In genomic region chr7:6271694-6272371, GRCh38 we compare ENCODE assay signal across 1 cellular context.
TF ChIP-seq lines count a peak whose summit lies in the region.

No MANE protein-coding gene starts in this region.

TF ChIP-seq in K562, 482 proteins besides CTCF, POLR2A, EP300 and RAD21 (continues in another document):
- TF ChIP-seq, protein P1, sequence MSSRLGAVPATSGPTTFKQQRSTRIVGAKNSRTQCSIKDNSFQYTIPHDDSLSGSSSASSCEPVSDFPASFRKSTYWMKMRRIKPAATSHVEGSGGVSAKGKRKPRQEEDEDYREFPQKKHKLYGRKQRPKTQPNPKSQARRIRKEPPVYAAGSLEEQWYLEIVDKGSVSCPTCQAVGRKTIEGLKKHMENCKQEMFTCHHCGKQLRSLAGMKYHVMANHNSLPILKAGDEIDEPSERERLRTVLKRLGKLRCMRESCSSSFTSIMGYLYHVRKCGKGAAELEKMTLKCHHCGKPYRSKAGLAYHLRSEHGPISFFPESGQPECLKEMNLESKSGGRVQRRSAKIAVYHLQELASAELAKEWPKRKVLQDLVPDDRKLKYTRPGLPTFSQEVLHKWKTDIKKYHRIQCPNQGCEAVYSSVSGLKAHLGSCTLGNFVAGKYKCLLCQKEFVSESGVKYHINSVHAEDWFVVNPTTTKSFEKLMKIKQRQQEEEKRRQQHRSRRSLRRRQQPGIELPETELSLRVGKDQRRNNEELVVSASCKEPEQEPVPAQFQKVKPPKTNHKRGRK (tag; IDR thresholded peaks at IDR 0.05), result no peak
- TF ChIP-seq ATF6 (CRISPR knock-in tag; IDR thresholded peaks at IDR 0.05), result no peak
- no peak for TF ChIP-seq ZKSCAN8 (CRISPR knock-in tag; IDR thresholded peaks at IDR 0.05)
- TF ChIP-seq SPI1 (IDR thresholded peaks at IDR 0.05; ENCODE audit: borderline replicate concordance, low read depth, low read length), result no peak
- TF ChIP-seq, protein P2, sequence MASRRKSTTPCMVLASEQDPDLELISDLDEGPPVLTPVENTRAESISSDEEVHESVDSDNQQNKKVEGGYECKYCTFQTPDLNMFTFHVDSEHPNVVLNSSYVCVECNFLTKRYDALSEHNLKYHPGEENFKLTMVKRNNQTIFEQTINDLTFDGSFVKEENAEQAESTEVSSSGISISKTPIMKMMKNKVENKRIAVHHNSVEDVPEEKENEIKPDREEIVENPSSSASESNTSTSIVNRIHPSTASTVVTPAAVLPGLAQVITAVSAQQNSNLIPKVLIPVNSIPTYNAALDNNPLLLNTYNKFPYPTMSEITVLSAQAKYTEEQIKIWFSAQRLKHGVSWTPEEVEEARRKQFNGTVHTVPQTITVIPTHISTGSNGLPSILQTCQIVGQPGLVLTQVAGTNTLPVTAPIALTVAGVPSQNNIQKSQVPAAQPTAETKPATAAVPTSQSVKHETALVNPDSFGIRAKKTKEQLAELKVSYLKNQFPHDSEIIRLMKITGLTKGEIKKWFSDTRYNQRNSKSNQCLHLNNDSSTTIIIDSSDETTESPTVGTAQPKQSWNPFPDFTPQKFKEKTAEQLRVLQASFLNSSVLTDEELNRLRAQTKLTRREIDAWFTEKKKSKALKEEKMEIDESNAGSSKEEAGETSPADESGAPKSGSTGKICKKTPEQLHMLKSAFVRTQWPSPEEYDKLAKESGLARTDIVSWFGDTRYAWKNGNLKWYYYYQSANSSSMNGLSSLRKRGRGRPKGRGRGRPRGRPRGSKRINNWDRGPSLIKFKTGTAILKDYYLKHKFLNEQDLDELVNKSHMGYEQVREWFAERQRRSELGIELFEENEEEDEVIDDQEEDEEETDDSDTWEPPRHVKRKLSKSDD (conservative IDR thresholded peaks at IDR 0.05; ENCODE audit: low read length), result no peak
- TF ChIP-seq SIN3A (IDR thresholded peaks at IDR 0.05; ENCODE audit: borderline replicate concordance in 2 of 2, control insufficient read depth in 1 of 2, low read depth in 2 of 2, low read length in 2 of 2), result peak in 1 of 2 experiments; percentile 59; a peak in 1 of 4 replicates
- no peak for TF ChIP-seq ZNF589 (CRISPR knock-in tag; IDR thresholded peaks at IDR 0.05; ENCODE audit: low read depth)
- no peak for TF ChIP-seq FOSL1 (tag; conservative IDR thresholded peaks at IDR 0.05)
- TF ChIP-seq, protein P3, sequence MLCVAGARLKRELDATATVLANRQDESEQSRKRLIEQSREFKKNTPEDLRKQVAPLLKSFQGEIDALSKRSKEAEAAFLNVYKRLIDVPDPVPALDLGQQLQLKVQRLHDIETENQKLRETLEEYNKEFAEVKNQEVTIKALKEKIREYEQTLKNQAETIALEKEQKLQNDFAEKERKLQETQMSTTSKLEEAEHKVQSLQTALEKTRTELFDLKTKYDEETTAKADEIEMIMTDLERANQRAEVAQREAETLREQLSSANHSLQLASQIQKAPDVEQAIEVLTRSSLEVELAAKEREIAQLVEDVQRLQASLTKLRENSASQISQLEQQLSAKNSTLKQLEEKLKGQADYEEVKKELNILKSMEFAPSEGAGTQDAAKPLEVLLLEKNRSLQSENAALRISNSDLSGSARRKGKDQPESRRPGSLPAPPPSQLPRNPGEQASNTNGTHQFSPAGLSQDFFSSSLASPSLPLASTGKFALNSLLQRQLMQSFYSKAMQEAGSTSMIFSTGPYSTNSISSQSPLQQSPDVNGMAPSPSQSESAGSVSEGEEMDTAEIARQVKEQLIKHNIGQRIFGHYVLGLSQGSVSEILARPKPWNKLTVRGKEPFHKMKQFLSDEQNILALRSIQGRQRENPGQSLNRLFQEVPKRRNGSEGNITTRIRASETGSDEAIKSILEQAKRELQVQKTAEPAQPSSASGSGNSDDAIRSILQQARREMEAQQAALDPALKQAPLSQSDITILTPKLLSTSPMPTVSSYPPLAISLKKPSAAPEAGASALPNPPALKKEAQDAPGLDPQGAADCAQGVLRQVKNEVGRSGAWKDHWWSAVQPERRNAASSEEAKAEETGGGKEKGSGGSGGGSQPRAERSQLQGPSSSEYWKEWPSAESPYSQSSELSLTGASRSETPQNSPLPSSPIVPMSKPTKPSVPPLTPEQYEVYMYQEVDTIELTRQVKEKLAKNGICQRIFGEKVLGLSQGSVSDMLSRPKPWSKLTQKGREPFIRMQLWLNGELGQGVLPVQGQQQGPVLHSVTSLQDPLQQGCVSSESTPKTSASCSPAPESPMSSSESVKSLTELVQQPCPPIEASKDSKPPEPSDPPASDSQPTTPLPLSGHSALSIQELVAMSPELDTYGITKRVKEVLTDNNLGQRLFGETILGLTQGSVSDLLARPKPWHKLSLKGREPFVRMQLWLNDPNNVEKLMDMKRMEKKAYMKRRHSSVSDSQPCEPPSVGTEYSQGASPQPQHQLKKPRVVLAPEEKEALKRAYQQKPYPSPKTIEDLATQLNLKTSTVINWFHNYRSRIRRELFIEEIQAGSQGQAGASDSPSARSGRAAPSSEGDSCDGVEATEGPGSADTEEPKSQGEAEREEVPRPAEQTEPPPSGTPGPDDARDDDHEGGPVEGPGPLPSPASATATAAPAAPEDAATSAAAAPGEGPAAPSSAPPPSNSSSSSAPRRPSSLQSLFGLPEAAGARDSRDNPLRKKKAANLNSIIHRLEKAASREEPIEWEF (CRISPR knock-in tag; IDR thresholded peaks at IDR 0.05), result no peak
- TF ChIP-seq ZNF398 (CRISPR knock-in tag; IDR thresholded peaks at IDR 0.05), result no peak
- TF ChIP-seq MAZ (CRISPR knock-in tag; conservative IDR thresholded peaks at IDR 0.05 in 1 of 2, IDR thresholded peaks at IDR 0.05 in 1 of 2), result 0 out of 4 replicates have a peak, but pooled peaks have one; percentile 27 to 31
- TF ChIP-seq HDAC2 (IDR thresholded peaks at IDR 0.05), result 0 out of 2 replicates have a peak, but pooled peaks have one; percentile 12
- no peak for TF ChIP-seq FOXJ2 (tag; IDR thresholded peaks at IDR 0.05)
- no peak for TF ChIP-seq MTA2 (IDR thresholded peaks at IDR 0.05; ENCODE audit: low read depth)
- no peak for TF ChIP-seq ZNF583 (CRISPR knock-in tag; IDR thresholded peaks at IDR 0.05)
- TF ChIP-seq, protein P4, sequence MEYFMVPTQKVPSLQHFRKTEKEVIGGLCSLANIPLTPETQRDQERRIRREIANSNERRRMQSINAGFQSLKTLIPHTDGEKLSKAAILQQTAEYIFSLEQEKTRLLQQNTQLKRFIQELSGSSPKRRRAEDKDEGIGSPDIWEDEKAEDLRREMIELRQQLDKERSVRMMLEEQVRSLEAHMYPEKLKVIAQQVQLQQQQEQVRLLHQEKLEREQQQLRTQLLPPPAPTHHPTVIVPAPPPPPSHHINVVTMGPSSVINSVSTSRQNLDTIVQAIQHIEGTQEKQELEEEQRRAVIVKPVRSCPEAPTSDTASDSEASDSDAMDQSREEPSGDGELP (CRISPR knock-in tag; IDR thresholded peaks at IDR 0.05; ENCODE audit: borderline replicate concordance), result peak; percentile 45; the same call in 1 of the 2 replicates
- TF ChIP-seq, protein P5, sequence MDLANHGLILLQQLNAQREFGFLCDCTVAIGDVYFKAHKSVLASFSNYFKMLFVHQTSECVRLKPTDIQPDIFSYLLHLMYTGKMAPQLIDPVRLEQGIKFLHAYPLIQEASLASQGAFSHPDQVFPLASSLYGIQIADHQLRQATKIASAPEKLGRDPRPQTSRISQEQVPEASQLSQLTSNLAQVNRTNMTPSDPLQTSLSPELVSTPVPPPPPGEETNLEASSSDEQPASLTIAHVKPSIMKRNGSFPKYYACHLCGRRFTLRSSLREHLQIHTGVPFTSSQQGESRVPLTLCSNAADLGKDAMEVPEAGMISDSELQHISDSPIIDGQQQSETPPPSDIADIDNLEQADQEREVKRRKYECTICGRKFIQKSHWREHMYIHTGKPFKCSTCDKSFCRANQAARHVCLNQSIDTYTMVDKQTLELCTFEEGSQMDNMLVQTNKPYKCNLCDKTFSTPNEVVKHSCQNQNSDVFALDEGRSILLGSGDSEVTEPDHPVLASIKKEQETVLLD (IDR thresholded peaks at IDR 0.05), result 0 out of 2 replicates have a peak, but pooled peaks have one; percentile 4
- TF ChIP-seq ZNF511 (CRISPR knock-in tag; IDR thresholded peaks at IDR 0.05), result no peak
- TF ChIP-seq TEAD1 (CRISPR knock-in tag; IDR thresholded peaks at IDR 0.05), result 0 out of 4 replicates have a peak, but pooled peaks of 1 of the 2 experiments have one; percentile 25
- no peak for TF ChIP-seq SUPT5H (IDR thresholded peaks at IDR 0.05)
- TF ChIP-seq RBM15 (IDR thresholded peaks at IDR 0.05; ENCODE audit: insufficient read depth, low read length), result no peak
- no peak for TF ChIP-seq STAT5A (IDR thresholded peaks at IDR 0.05; ENCODE audit: borderline replicate concordance, low read length)
- no peak for TF ChIP-seq SMAD1 (IDR thresholded peaks at IDR 0.05; ENCODE audit: low read depth, low read length, partially characterized antibody)
- no peak for TF ChIP-seq ZNF23 (CRISPR knock-in tag; IDR thresholded peaks at IDR 0.05)
- no peak for TF ChIP-seq TGIF2 (CRISPR knock-in tag; IDR thresholded peaks at IDR 0.05)
- TF ChIP-seq ZNF431 (CRISPR knock-in tag; IDR thresholded peaks at IDR 0.05), result no peak
- TF ChIP-seq CEBPB (tag; IDR thresholded peaks at IDR 0.05), result no peak
- TF ChIP-seq, protein P6, sequence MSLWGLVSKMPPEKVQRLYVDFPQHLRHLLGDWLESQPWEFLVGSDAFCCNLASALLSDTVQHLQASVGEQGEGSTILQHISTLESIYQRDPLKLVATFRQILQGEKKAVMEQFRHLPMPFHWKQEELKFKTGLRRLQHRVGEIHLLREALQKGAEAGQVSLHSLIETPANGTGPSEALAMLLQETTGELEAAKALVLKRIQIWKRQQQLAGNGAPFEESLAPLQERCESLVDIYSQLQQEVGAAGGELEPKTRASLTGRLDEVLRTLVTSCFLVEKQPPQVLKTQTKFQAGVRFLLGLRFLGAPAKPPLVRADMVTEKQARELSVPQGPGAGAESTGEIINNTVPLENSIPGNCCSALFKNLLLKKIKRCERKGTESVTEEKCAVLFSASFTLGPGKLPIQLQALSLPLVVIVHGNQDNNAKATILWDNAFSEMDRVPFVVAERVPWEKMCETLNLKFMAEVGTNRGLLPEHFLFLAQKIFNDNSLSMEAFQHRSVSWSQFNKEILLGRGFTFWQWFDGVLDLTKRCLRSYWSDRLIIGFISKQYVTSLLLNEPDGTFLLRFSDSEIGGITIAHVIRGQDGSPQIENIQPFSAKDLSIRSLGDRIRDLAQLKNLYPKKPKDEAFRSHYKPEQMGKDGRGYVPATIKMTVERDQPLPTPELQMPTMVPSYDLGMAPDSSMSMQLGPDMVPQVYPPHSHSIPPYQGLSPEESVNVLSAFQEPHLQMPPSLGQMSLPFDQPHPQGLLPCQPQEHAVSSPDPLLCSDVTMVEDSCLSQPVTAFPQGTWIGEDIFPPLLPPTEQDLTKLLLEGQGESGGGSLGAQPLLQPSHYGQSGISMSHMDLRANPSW (CRISPR knock-in tag; IDR thresholded peaks at IDR 0.05), result no peak
- TF ChIP-seq TSHZ1 (CRISPR knock-in tag; IDR thresholded peaks at IDR 0.05), result no peak
- TF ChIP-seq ARNT (IDR thresholded peaks at IDR 0.05), result no peak
- no peak for TF ChIP-seq SAFB2 (IDR thresholded peaks at IDR 0.05; ENCODE audit: borderline replicate concordance, low read depth, low read length, severe bottlenecking)
